Comparison of ENCODE assay signal across 9 cellular contexts in genomic region chr10:42932735-42933453, GRCh38.
DNase-seq lines count a peak whose midpoint lies in the region; ATAC-seq, FAIRE-seq and TF ChIP-seq lines count a peak whose summit lies in the region.
"Had no signal": no experiment of that assay in that cellular context is flagged by ENCODE, and none has a peak within 500 bp of the region (broad histone marks: within the 10 kb centered on the region; RNA-seq: fewer than 3 reads in every experiment).

No MANE protein-coding gene starts in this region.

- no peak for FAIRE-seq in frontal cortex (lab: Jason Lieb, UNC)
- FAIRE-seq: H54, keratinocyte had no signal

- no peak overlapping the region for H3K27ac Mint-ChIP-seq in activated naive CD8-positive, alpha-beta T cell treated with anti-CD3 and anti-CD28 coated beads, Interleukin-2, amount 50 U/mL, for 24 hours
- H3K27ac Mint-ChIP-seq in mesothelial cell of epicardium: no peak overlapping the region
- H3K27ac Mint-ChIP-seq in stimulated activated memory B cell treated with anti-CD40 and anti-IgM and Interleukin-4, amounts not matched to agents 10 μg/mL and 1 μg/mL and 100 μg/mL, for 72 hours: no peak overlapping the region

- H3K36me3 Mint-ChIP-seq in activated naive CD8-positive, alpha-beta T cell treated with anti-CD3 and anti-CD28 coated beads, Interleukin-2, amount 50 U/mL, for 24 hours (ENCODE audit: low read depth): no peaks in the 10 kb centered on the region
- H3K36me3 Mint-ChIP-seq in mesothelial cell of epicardium: no peaks in the 10 kb centered on the region
- no peaks in the 10 kb centered on the region for H3K36me3 Mint-ChIP-seq in stimulated activated memory B cell treated with anti-CD40 and anti-IgM and Interleukin-4, amounts not matched to agents 10 μg/mL and 1 μg/mL and 100 μg/mL, for 72 hours

- ATAC-seq in activated naive CD8-positive, alpha-beta T cell treated with anti-CD3 and anti-CD28 coated beads, Interleukin-2, amount 50 U/mL, for 24 hours: peak; percentile 33
- ATAC-seq in stimulated activated memory B cell treated with anti-CD40 and anti-IgM and Interleukin-4, amounts not matched to agents 10 μg/mL and 1 μg/mL and 100 μg/mL, for 72 hours: peak; percentile 18
- ATAC-seq in HG02610 (IDR thresholded peaks at IDR 0.05; ENCODE audit: unreplicated experiment) (no peak), HG02759 (IDR thresholded peaks at IDR 0.05; ENCODE audit: unreplicated experiment) (no peak)

- peak overlapping the region; percentile 59 for H3K4me3 Mint-ChIP-seq in activated naive CD8-positive, alpha-beta T cell treated with anti-CD3 and anti-CD28 coated beads, Interleukin-2, amount 50 U/mL, for 24 hours
- peak overlapping the region; percentile 58 for H3K4me3 Mint-ChIP-seq in mesothelial cell of epicardium
- peak overlapping the region; percentile 24 for H3K4me3 Mint-ChIP-seq in stimulated activated memory B cell treated with anti-CD40 and anti-IgM and Interleukin-4, amounts not matched to agents 10 μg/mL and 1 μg/mL and 100 μg/mL, for 72 hours

- no peaks in the 10 kb centered on the region for H3K9me3 Mint-ChIP-seq in activated naive CD8-positive, alpha-beta T cell treated with anti-CD3 and anti-CD28 coated beads, Interleukin-2, amount 50 U/mL, for 24 hours
- H3K9me3 Mint-ChIP-seq in mesothelial cell of epicardium: no peaks in the 10 kb centered on the region
- H3K9me3 Mint-ChIP-seq in stimulated activated memory B cell treated with anti-CD40 and anti-IgM and Interleukin-4, amounts not matched to agents 10 μg/mL and 1 μg/mL and 100 μg/mL, for 72 hours: no peaks in the 10 kb centered on the region

- H3K27me3 Mint-ChIP-seq in activated naive CD8-positive, alpha-beta T cell treated with anti-CD3 and anti-CD28 coated beads, Interleukin-2, amount 50 U/mL, for 24 hours: peaks cover 18% of the 10 kb centered on the region
- H3K27me3 Mint-ChIP-seq in mesothelial cell of epicardium (ENCODE audit: low read depth): peaks cover 95% of the 10 kb centered on the region
- peaks cover 82% of the 10 kb centered on the region for H3K27me3 Mint-ChIP-seq in stimulated activated memory B cell treated with anti-CD40 and anti-IgM and Interleukin-4, amounts not matched to agents 10 μg/mL and 1 μg/mL and 100 μg/mL, for 72 hours

- TF ChIP-seq CTCF in mesothelial cell of epicardium (IDR thresholded peaks at IDR 0.05; ENCODE audit: unreplicated experiment): no peak

- peaks cover 12% of the 10 kb centered on the region for H3K4me1 Mint-ChIP-seq in activated naive CD8-positive, alpha-beta T cell treated with anti-CD3 and anti-CD28 coated beads, Interleukin-2, amount 50 U/mL, for 24 hours
- peaks cover 12% of the 10 kb centered on the region for H3K4me1 Mint-ChIP-seq in mesothelial cell of epicardium
- H3K4me1 Mint-ChIP-seq in stimulated activated memory B cell treated with anti-CD40 and anti-IgM and Interleukin-4, amounts not matched to agents 10 μg/mL and 1 μg/mL and 100 μg/mL, for 72 hours: peaks cover 21% of the 10 kb centered on the region

- DNase-seq in SHP77 treated with DMSO at 0.1 percent for 48 hours (lab: John Stamatoyannopoulos, UW) (peak; percentile 45), mesothelial cell of epicardium (ENCODE audit: low spot score in 2 of 2, unreplicated experiment in 2 of 2) (no peak), frontal cortex (ENCODE audit: low spot score in 2 of 2) (no peak)
- DNase-seq in activated naive CD8-positive, alpha-beta T cell treated with anti-CD3 and anti-CD28 coated beads, Interleukin-2, amount 50 U/mL, for 24 hours: peak; percentile 56

Comparison
In these comparisons a context has a peak if more than half of its experiments do, and no peak if none do; other contexts are left out.
1. DNase-seq: peak in SHP77 treated with DMSO at 0.1 percent for 48 hours (single experiment) and activated naive CD8-positive, alpha-beta T cell treated with anti-CD3 and anti-CD28 coated beads, Interleukin-2, amount 50 U/mL, for 24 hours (single experiment); none in mesothelial cell of epicardium (0 of 2) and frontal cortex (0 of 2).
2. ATAC-seq: peak in activated naive CD8-positive, alpha-beta T cell treated with anti-CD3 and anti-CD28 coated beads, Interleukin-2, amount 50 U/mL, for 24 hours (single experiment) and stimulated activated memory B cell treated with anti-CD40 and anti-IgM and Interleukin-4, amounts not matched to agents 10 μg/mL and 1 μg/mL and 100 μg/mL, for 72 hours (single experiment); none in HG02610 (single experiment) and HG02759 (single experiment).
3. Peak in every context shown above with its lines, with median percentiles within 50 percentile points of each other: H3K4me3 Mint-ChIP-seq.